8 cellular contexts compared by ENCODE assay signal in the genomic region with DNA sequence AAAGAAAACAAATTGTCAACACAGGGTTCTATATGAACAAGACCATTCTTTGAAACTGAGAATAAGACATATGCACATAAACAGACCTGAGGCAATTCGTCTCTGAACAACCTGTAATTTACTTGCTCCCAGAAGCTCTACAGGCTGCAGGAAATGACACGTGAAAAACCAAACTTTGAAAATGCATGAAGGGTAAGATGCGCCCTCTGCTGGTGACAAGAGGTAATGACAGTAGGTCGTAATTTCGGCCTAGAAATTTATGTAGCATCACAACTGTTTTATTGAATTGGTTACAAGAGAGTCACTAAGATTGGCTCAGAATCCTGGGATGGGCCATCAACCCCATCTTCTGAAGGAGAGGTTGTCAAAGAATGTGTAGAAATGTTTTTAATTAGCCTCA.
DNase-seq lines count a peak whose midpoint lies in the region; ATAC-seq and TF ChIP-seq lines count a peak whose summit lies in the region.

No MANE protein-coding gene starts in this region.

- H3K9me3 Mint-ChIP-seq in activated CD4-positive, alpha-beta T cell treated with anti-CD3 and anti-CD28 coated beads for 36 hours (ENCODE audit: low read depth) = no peaks in the 10 kb centered on the region
- peaks cover 5% of the 10 kb centered on the region; the same call in 2 of the 3 replicates for H3K9me3 Mint-ChIP-seq in GM23338

- H3K27me3 ChIP-seq in GM23338 (ENCODE audit: insufficient read depth) (no peaks in the 10 kb centered on the region), adrenal gland (no peaks in the 10 kb centered on the region)

- DNase-seq in activated CD4-positive, alpha-beta T cell treated with anti-CD3 and anti-CD28 coated beads for 36 hours = peak; percentile 40
- DNase-seq in activated CD4-positive, alpha-beta T cell treated with anti-CD3 and anti-CD28 coated beads, Interleukin-2, amount 50 U/mL, for 4 hours = no peak
- DNase-seq in GM23338 (ENCODE audit: low spot score) (peak; percentile 37), NCI-H345 treated with DMSO at 0.1 percent for 48 hours (lab: John Stamatoyannopoulos, UW; ENCODE audit: unreplicated experiment) (peak; percentile 53), adrenal gland (peak in 6 of 7 donors; percentile 12 to 50 (median 24)), kidney glomerular epithelial cell (lab: John Stamatoyannopoulos, UW) (peak; percentile 3)

- no peaks in the 10 kb centered on the region for H3K9me3 ChIP-seq in adrenal gland (replicated peaks in 1 of 3)

- TF ChIP-seq CTCF in GM23338 (conservative IDR thresholded peaks at IDR 0.05; ENCODE audit: low read depth in 2 of 2) (peak; percentile 68 to 70), adrenal gland (IDR thresholded peaks at IDR 0.05) (peak; percentile 52 to 89 (median 68))

- H3K27me3 Mint-ChIP-seq in activated CD4-positive, alpha-beta T cell treated with anti-CD3 and anti-CD28 coated beads for 36 hours = no peaks in the 10 kb centered on the region
- no peaks in the 10 kb centered on the region for H3K27me3 Mint-ChIP-seq in GM23338 (ENCODE audit: insufficient read depth, low read depth, poor library complexity)

- H3F3A ChIP-seq in GM23338 (replicated peaks; ENCODE audit: low read depth) = no peaks in the 10 kb centered on the region

- H3K9me2 ChIP-seq in GM23338 (ENCODE audit: insufficient read depth) = no peaks in the 10 kb centered on the region

- POLR2A ChIA-PET in activated CD4-positive, alpha-beta T cell treated with anti-CD3 and anti-CD28 coated beads for 36 hours (lab: Charles Lee) = no interaction called here

- ATAC-seq in activated CD4-positive, alpha-beta T cell treated with anti-CD3 and anti-CD28 coated beads for 36 hours = no peak
- no peak for ATAC-seq in GM23338
- ATAC-seq in GM21360 (IDR thresholded peaks at IDR 0.05; ENCODE audit: unreplicated experiment) = no peak
- ATAC-seq in HG02763 (IDR thresholded peaks at IDR 0.05; ENCODE audit: unreplicated experiment) = no peak

- no peak overlapping the region for H3K27ac Mint-ChIP-seq in activated CD4-positive, alpha-beta T cell treated with anti-CD3 and anti-CD28 coated beads for 36 hours
- H3K27ac Mint-ChIP-seq in GM23338 = no peak overlapping the region

- no peak overlapping the region for H2AFZ ChIP-seq in GM23338

- H3K27ac ChIP-seq in GM23338 (ENCODE audit: low read depth) (no peak overlapping the region), adrenal gland (no peak overlapping the region)

- H4K20me1 ChIP-seq in GM23338 (replicated peaks; ENCODE audit: insufficient read depth) = no peaks in the 10 kb centered on the region

- no peak overlapping the region for H3K4me3 Mint-ChIP-seq in activated CD4-positive, alpha-beta T cell treated with anti-CD3 and anti-CD28 coated beads for 36 hours
- no peak overlapping the region for H3K4me3 Mint-ChIP-seq in GM23338

- CTCF ChIA-PET in activated CD4-positive, alpha-beta T cell treated with anti-CD3 and anti-CD28 coated beads for 36 hours (lab: Charles Lee) = interaction anchor here (0.9 to 1.5 kb wide), 5 partner anchors 9 to 485 kb away, joined by 3 to 6 read pairs (median 3); no protein-coding TSS in a partner anchor

- no peak for TF ChIP-seq POLR2A in adrenal gland (IDR thresholded peaks at IDR 0.05)

- H3K36me3 Mint-ChIP-seq in activated CD4-positive, alpha-beta T cell treated with anti-CD3 and anti-CD28 coated beads for 36 hours (ENCODE audit: low read depth) = no peaks in the 10 kb centered on the region
- H3K36me3 Mint-ChIP-seq in GM23338 (ENCODE audit: low read depth) = peaks cover 4% of the 10 kb centered on the region; the same call in 1 of the 3 replicates

- WGBS in adrenal gland, 4 donors = 12 to 19% (median 17%) methylated on average over 5 of the region's 5 CpGs

- no peaks in the 10 kb centered on the region for H3K79me2 ChIP-seq in GM23338 (replicated peaks; ENCODE audit: insufficient read depth)

- no peak overlapping the region for H3K4me3 ChIP-seq in GM23338
- no peak overlapping the region for H3K4me3 ChIP-seq in adrenal gland

- intact Hi-C loops in activated CD4-positive, alpha-beta T cell treated with anti-CD3 and anti-CD28 coated beads for 36 hours (cut with DNase I, micrococcal nuclease) = loop anchor here (1.0 to 10.0 kb wide), 4 partner anchors 403 to 542 kb away; no protein-coding TSS in a partner anchor
- intact Hi-C loops in adrenal gland (cut with DNase I) = no loop called here

- H3K4me1 ChIP-seq in GM23338 (ENCODE audit: insufficient read depth) = no peaks in the 10 kb centered on the region
- H3K4me1 ChIP-seq in adrenal gland (replicated peaks in 1 of 2) = no peaks in the 10 kb centered on the region

- H3K4me2 ChIP-seq in GM23338 = no peak overlapping the region

- H3K4me1 Mint-ChIP-seq in activated CD4-positive, alpha-beta T cell treated with anti-CD3 and anti-CD28 coated beads for 36 hours = no peaks in the 10 kb centered on the region
- no peaks in the 10 kb centered on the region; the same call in 2 of the 3 replicates for H3K4me1 Mint-ChIP-seq in GM23338

- no peaks in the 10 kb centered on the region for H3K36me3 ChIP-seq in GM23338 (ENCODE audit: insufficient read depth)
- no peaks in the 10 kb centered on the region for H3K36me3 ChIP-seq in adrenal gland (replicated peaks in 1 of 2)

TF ChIP-seq in GM23338, 12 proteins besides CTCF, POLR2A, EP300 and RAD21 (continues in another document):
- TF ChIP-seq, protein P1, sequence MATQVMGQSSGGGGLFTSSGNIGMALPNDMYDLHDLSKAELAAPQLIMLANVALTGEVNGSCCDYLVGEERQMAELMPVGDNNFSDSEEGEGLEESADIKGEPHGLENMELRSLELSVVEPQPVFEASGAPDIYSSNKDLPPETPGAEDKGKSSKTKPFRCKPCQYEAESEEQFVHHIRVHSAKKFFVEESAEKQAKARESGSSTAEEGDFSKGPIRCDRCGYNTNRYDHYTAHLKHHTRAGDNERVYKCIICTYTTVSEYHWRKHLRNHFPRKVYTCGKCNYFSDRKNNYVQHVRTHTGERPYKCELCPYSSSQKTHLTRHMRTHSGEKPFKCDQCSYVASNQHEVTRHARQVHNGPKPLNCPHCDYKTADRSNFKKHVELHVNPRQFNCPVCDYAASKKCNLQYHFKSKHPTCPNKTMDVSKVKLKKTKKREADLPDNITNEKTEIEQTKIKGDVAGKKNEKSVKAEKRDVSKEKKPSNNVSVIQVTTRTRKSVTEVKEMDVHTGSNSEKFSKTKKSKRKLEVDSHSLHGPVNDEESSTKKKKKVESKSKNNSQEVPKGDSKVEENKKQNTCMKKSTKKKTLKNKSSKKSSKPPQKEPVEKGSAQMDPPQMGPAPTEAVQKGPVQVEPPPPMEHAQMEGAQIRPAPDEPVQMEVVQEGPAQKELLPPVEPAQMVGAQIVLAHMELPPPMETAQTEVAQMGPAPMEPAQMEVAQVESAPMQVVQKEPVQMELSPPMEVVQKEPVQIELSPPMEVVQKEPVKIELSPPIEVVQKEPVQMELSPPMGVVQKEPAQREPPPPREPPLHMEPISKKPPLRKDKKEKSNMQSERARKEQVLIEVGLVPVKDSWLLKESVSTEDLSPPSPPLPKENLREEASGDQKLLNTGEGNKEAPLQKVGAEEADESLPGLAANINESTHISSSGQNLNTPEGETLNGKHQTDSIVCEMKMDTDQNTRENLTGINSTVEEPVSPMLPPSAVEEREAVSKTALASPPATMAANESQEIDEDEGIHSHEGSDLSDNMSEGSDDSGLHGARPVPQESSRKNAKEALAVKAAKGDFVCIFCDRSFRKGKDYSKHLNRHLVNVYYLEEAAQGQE (IDR thresholded peaks at IDR 0.05; ENCODE audit: unreplicated experiment) = no peak
- TF ChIP-seq ZNF331 (CRISPR knock-in tag; IDR thresholded peaks at IDR 0.05; ENCODE audit: low read depth) (no peak), STAT1 (IDR thresholded peaks at IDR 0.05; ENCODE audit: unreplicated experiment) (no peak), EZH2 (IDR thresholded peaks at IDR 0.05; ENCODE audit: low read depth, unreplicated experiment) (no peak), EZH2phosphoT487 (IDR thresholded peaks at IDR 0.05; ENCODE audit: unreplicated experiment) (no peak), NANOG (IDR thresholded peaks at IDR 0.05; ENCODE audit: borderline replicate concordance) (no peak), JUNB (IDR thresholded peaks at IDR 0.05; ENCODE audit: unreplicated experiment) (no peak), POLR2AphosphoS5 (IDR thresholded peaks at IDR 0.05; ENCODE audit: low read depth) (no peak), ZNF114 (CRISPR knock-in tag; IDR thresholded peaks at IDR 0.05) (no peak)
- TF ChIP-seq, protein P2, sequence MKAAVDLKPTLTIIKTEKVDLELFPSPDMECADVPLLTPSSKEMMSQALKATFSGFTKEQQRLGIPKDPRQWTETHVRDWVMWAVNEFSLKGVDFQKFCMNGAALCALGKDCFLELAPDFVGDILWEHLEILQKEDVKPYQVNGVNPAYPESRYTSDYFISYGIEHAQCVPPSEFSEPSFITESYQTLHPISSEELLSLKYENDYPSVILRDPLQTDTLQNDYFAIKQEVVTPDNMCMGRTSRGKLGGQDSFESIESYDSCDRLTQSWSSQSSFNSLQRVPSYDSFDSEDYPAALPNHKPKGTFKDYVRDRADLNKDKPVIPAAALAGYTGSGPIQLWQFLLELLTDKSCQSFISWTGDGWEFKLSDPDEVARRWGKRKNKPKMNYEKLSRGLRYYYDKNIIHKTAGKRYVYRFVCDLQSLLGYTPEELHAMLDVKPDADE (IDR thresholded peaks at IDR 0.05) = no peak

Comparison
In these comparisons a context has a peak if more than half of its experiments do, and no peak if none do; other contexts are left out.
1. DNase-seq: peak in activated CD4-positive, alpha-beta T cell treated with anti-CD3 and anti-CD28 coated beads for 36 hours (single experiment), GM23338 (single experiment), NCI-H345 treated with DMSO at 0.1 percent for 48 hours (single experiment), adrenal gland (6 of 7) and kidney glomerular epithelial cell (single experiment); none in activated CD4-positive, alpha-beta T cell treated with anti-CD3 and anti-CD28 coated beads, Interleukin-2, amount 50 U/mL, for 4 hours (0 of 2).
2. intact Hi-C loops: an anchor here in activated CD4-positive, alpha-beta T cell treated with anti-CD3 and anti-CD28 coated beads for 36 hours (1.0 to 10.0 kb wide); none called in adrenal gland.